18 cellular contexts compared by ENCODE assay signal in the genomic region with DNA sequence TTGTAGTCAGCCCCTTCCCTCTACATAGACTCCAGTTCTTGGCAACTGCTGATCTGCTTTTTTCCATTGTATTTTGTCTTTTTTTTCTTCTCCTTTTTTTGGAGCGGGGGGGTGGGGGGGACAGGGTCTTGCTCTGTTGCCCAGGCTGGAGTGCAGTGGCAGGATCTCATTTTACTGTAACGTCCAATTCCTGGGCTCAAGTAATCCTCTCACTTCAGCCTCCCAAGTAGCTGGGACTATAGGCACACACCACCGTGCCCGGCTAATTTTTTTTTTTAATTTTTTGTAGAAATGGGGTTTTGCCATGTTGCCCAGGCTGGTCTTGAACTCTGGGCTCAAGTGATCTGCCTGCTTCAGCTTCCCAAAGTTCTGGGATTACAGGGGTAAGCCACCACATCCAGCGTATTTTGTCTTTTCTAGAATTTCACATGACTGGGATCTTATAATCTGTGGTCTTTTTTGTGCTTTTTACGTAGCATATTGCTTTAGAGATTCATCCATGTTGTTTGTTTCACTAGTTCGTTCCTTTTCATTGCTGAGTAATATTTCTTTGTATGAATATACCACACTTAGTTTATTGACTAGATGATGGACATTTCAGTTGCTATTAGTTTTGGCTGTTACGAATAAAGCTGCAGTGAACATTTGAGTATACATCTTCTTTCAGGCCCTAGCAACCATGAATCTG.
"Had no signal": no experiment of that assay in that cellular context is flagged by ENCODE, and none has a peak within 500 bp of the region (broad histone marks: within the 10 kb centered on the region; RNA-seq: fewer than 3 reads in every experiment).

No MANE protein-coding gene starts in this region.

- H3K4me3 ChIP-seq: left lung, thyroid gland had no signal

- H3K27me3 ChIP-seq: foreskin keratinocyte, left lung, thyroid gland had no signal

- H3K27me3 Mint-ChIP-seq: activated CD4-positive, alpha-beta T cell treated with anti-CD3 and anti-CD28 coated beads, Interleukin-2, amount 10 ng/mL, durations not matched to agents 7 days and 5 days; activated naive CD8-positive, alpha-beta T cell treated with anti-CD3 and anti-CD28 coated beads, Interleukin-2, amount 50 U/mL, for 24 hours; T-cell had no signal

- H3K9me3 ChIP-seq: left lung, thyroid gland had no signal

- H3K36me3 ChIP-seq: left lung, thyroid gland had no signal

- H3K4me3 Mint-ChIP-seq: activated CD4-positive, alpha-beta T cell treated with anti-CD3 and anti-CD28 coated beads, Interleukin-2, amount 10 ng/mL, durations not matched to agents 7 days and 5 days; activated naive CD8-positive, alpha-beta T cell treated with anti-CD3 and anti-CD28 coated beads, Interleukin-2, amount 50 U/mL, for 24 hours; T-cell had no signal

- DNase-seq: activated CD4-positive, alpha-beta T cell treated with anti-CD3 and anti-CD28 coated beads, Interleukin-2, amount 10 ng/mL, durations not matched to agents 7 days and 5 days; activated CD4-positive, CD25-positive, alpha-beta regulatory T cell; activated naive CD4-positive, alpha-beta T cell treated with Interleukin-2 at 50 U/mL for 16 hours; activated naive CD8-positive, alpha-beta T cell treated with anti-CD3 and anti-CD28 coated beads, Interleukin-2, amount 50 U/mL, for 24 hours; aorta; dermis blood vessel endothelial cell; effector memory CD4-positive, alpha-beta T cell; foreskin keratinocyte; hippocampal formation; left lung; mammary epithelial cell; occipital lobe; stimulated activated CD4-positive, alpha-beta T cell treated with anti-CD3 and anti-CD28 coated beads, Interleukin-2, amount 100 ng/mL, for 24 hours; stimulated activated naive CD4-positive, alpha-beta T cell treated with Interleukin-2 at 50 U/mL for 16 hours; T-cell; T-helper 9 cell; thyroid gland had no signal

- H3K4me1 ChIP-seq: foreskin keratinocyte had no signal

- H3K27ac ChIP-seq: foreskin keratinocyte, thyroid gland had no signal

- H3K27ac Mint-ChIP-seq: activated CD4-positive, alpha-beta T cell treated with anti-CD3 and anti-CD28 coated beads, Interleukin-2, amount 10 ng/mL, durations not matched to agents 7 days and 5 days; activated naive CD8-positive, alpha-beta T cell treated with anti-CD3 and anti-CD28 coated beads, Interleukin-2, amount 50 U/mL, for 24 hours had no signal

- ATAC-seq: activated naive CD8-positive, alpha-beta T cell treated with anti-CD3 and anti-CD28 coated beads, Interleukin-2, amount 50 U/mL, for 24 hours; foreskin keratinocyte; left lung; SK-N-SH treated with all-trans-retinoic acid at 6 μM for 48 hours; T-cell had no signal

- H3K9me3 Mint-ChIP-seq: activated CD4-positive, alpha-beta T cell treated with anti-CD3 and anti-CD28 coated beads, Interleukin-2, amount 10 ng/mL, durations not matched to agents 7 days and 5 days; activated naive CD8-positive, alpha-beta T cell treated with anti-CD3 and anti-CD28 coated beads, Interleukin-2, amount 50 U/mL, for 24 hours; T-cell had no signal
